24 cellular contexts compared by ENCODE assay signal in genomic region chr16:56109205-56109604, GRCh38.
"Had no signal": no experiment of that assay in that cellular context is flagged by ENCODE, and none has a peak within 500 bp of the region (broad histone marks: within the 10 kb centered on the region; RNA-seq: fewer than 3 reads in every experiment).

No MANE protein-coding gene starts in this region.

- H3K4me3 ChIP-seq: adrenal gland, breast epithelium, MG63 had no signal

- H3K36me3 ChIP-seq: adrenal gland, breast epithelium, MG63 had no signal

- H3K4me1 ChIP-seq: breast epithelium had no signal

- H3K9me3 ChIP-seq: adrenal gland, breast epithelium, MG63 had no signal

- H3K27ac ChIP-seq: adrenal gland, breast epithelium had no signal

- H3K27me3 Mint-ChIP-seq: activated CD4-positive, alpha-beta memory T cell treated with anti-CD3 and anti-CD28 coated beads, Interleukin-2, amount 10 ng/mL, durations not matched to agents 7 days and 5 days had no signal

- H3K27me3 ChIP-seq: adrenal gland, breast epithelium had no signal

- H3K4me1 Mint-ChIP-seq: activated B cell treated with CpG ODN at 0.5 μM for 24 hours; activated CD4-positive, alpha-beta memory T cell treated with anti-CD3 and anti-CD28 coated beads, Interleukin-2, amount 10 ng/mL, durations not matched to agents 7 days and 5 days; activated naive CD8-positive, alpha-beta T cell treated with anti-CD3 and anti-CD28 coated beads, Interleukin-2, amount 10 ng/mL, durations not matched to agents 7 days and 5 days had no signal

- ATAC-seq: activated T-cell treated with anti-CD3 and anti-CD28 coated beads, Interleukin-2, amount 50 U/mL, for 72 hours; PC-3 had no signal

- DNase-seq: activated B cell treated with CpG ODN at 0.5 μM for 24 hours; activated CD4-positive, alpha-beta memory T cell treated with anti-CD3 and anti-CD28 coated beads, Interleukin-2, amount 10 ng/mL, durations not matched to agents 7 days and 5 days; activated CD4-positive, alpha-beta T cell treated with anti-CD3 and anti-CD28 coated beads, Interleukin-2, amount 50 U/mL, for 1 hour; activated gamma-delta T cell treated with Interleukin-2 at 50 U/mL for 16 hours; activated naive CD4-positive, alpha-beta T cell treated with anti-CD3 and anti-CD28 coated beads, Interleukin-2, amount 50 U/mL, for 16 hours; activated naive CD8-positive, alpha-beta T cell treated with anti-CD3 and anti-CD28 coated beads, Interleukin-2, amount 10 ng/mL, durations not matched to agents 7 days and 5 days; activated T-cell treated with anti-CD3 and anti-CD28 coated beads for 4 hours; activated T-cell treated with anti-CD3 and anti-CD28 coated beads, Interleukin-2, amount 50 U/mL, for 72 hours; adrenal gland; MG63; MV-4-11; NCI-H1417 treated with DMSO at 0.1 percent for 48 hours; NCI-H1694; NCI-H2029 treated with DMSO at 0.1 percent for 48 hours; NCI-H345; NCI-H510A; NCI-H526 treated with DMSO at 0.1 percent for 48 hours; NCI-H82; PC-3; SHP77 treated with DMSO at 0.1 percent for 48 hours; T-helper 2 cell; T1000 had no signal

- H3K9me3 Mint-ChIP-seq: activated B cell treated with CpG ODN at 0.5 μM for 24 hours; activated CD4-positive, alpha-beta memory T cell treated with anti-CD3 and anti-CD28 coated beads, Interleukin-2, amount 10 ng/mL, durations not matched to agents 7 days and 5 days; activated naive CD8-positive, alpha-beta T cell treated with anti-CD3 and anti-CD28 coated beads, Interleukin-2, amount 10 ng/mL, durations not matched to agents 7 days and 5 days; activated T-cell treated with anti-CD3 and anti-CD28 coated beads, Interleukin-2, amount 50 U/mL, for 72 hours; activated T-helper 2 cell treated with anti-CD3 and anti-CD28 coated beads, Interferon-gamma antibody, Interleukin-2, Interleukin-4, amounts not matched to agents 10 μg/mL and 5 μg/mL and 100 μg/mL, durations not matched to agents 14 hours and 24 hours and 36 hours had no signal

- H3K36me3 Mint-ChIP-seq: activated naive CD8-positive, alpha-beta T cell treated with anti-CD3 and anti-CD28 coated beads, Interleukin-2, amount 10 ng/mL, durations not matched to agents 7 days and 5 days had no signal

- H3K4me3 Mint-ChIP-seq: activated B cell treated with CpG ODN at 0.5 μM for 24 hours; activated CD4-positive, alpha-beta memory T cell treated with anti-CD3 and anti-CD28 coated beads, Interleukin-2, amount 10 ng/mL, durations not matched to agents 7 days and 5 days; activated naive CD8-positive, alpha-beta T cell treated with anti-CD3 and anti-CD28 coated beads, Interleukin-2, amount 10 ng/mL, durations not matched to agents 7 days and 5 days; activated T-cell treated with anti-CD3 and anti-CD28 coated beads, Interleukin-2, amount 50 U/mL, for 72 hours had no signal

- H3K27ac Mint-ChIP-seq: activated B cell treated with CpG ODN at 0.5 μM for 24 hours; activated CD4-positive, alpha-beta memory T cell treated with anti-CD3 and anti-CD28 coated beads, Interleukin-2, amount 10 ng/mL, durations not matched to agents 7 days and 5 days; activated naive CD8-positive, alpha-beta T cell treated with anti-CD3 and anti-CD28 coated beads, Interleukin-2, amount 10 ng/mL, durations not matched to agents 7 days and 5 days; activated T-cell treated with anti-CD3 and anti-CD28 coated beads, Interleukin-2, amount 50 U/mL, for 72 hours; activated T-helper 2 cell treated with anti-CD3 and anti-CD28 coated beads, Interferon-gamma antibody, Interleukin-2, Interleukin-4, amounts not matched to agents 10 μg/mL and 5 μg/mL and 100 μg/mL, durations not matched to agents 14 hours and 24 hours and 36 hours had no signal
